9 cellular contexts compared by ENCODE assay signal in the genomic region with DNA sequence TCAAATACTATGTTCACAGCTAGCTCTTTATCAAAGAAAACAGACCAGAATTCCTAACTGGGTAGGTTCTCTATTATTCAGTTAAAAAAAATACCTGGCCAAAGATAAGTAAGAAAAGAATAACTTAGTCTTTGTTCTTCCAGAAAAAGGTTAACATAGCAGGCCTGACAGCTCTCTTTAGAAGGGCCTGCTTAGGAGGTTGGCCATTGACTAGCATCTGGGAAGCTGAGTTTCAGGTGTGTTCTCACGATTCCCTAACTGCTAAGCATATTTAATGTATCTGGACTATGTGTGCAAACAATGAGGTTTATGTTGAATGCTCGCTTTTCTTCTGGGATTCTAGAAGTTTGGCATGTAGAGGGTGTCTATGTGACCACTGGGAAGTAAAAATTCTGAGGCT.
"Had no signal": no experiment of that assay in that cellular context is flagged by ENCODE, and none has a peak within 500 bp of the region (broad histone marks: within the 10 kb centered on the region; RNA-seq: fewer than 3 reads in every experiment).

No MANE protein-coding gene starts in this region.

- H3K27ac Mint-ChIP-seq: GM23338, H9, HFFc6 had no signal

- H3K4me1 ChIP-seq: HAP-1 had no signal

- H3K4me3 ChIP-seq: GM23248, GM23338, HAP-1 had no signal

- H3K4me1 Mint-ChIP-seq: GM23338, H9 had no signal

- H3K36me3 ChIP-seq: HAP-1 had no signal

- H3K27ac ChIP-seq: GM23248 had no signal

- H3K9me3 Mint-ChIP-seq: GM23338, H9 had no signal

- ATAC-seq: GM23338, HCT116 had no signal

- DNase-seq: GM23248, GOT3, H7, H9, HCEC 1CT, HFFc6 had no signal

- H3K9me3 ChIP-seq: HAP-1 had no signal

- H3K4me3 Mint-ChIP-seq: GM23338, H9, HFFc6 had no signal
